Comparison of ENCODE assay signal across 8 cellular contexts in genomic region chr6:163667372-163668060, GRCh38.
DNase-seq lines count a peak whose midpoint lies in the region; ATAC-seq and TF ChIP-seq lines count a peak whose summit lies in the region.

No MANE protein-coding gene starts in this region.

- no peak overlapping the region for H4K5ac ChIP-seq in mesendoderm (ENCODE audit: low read length)

- H3K4ac ChIP-seq in mesendoderm (ENCODE audit: low read depth, low read length): no peak overlapping the region

- in situ Hi-C loops in mammary epithelial cell (cut with MboI; ENCODE audit: low sequenced_read_pairs in 2 of 2): no loop called here

- intact Hi-C loops in Right ventricle myocardium superior (cut with DNase I) (no loop called here), cardiac septum (cut with DNase I) (no loop called here), left lung (cut with DNase I) (no loop called here), mammary epithelial cell (cut with micrococcal nuclease) (no loop called here)

- 58% methylated on average over 7 of the region's 13 CpGs for WGBS in mammary epithelial cell (ENCODE audit: low coverage, missing lambda C conversion rate)
- WGBS in mesendoderm (ENCODE audit: extremely low coverage, insufficient coverage, low lambda C conversion rate): no CpG with 5 or more reads among the region's 13 CpGs

- H2AFZ ChIP-seq in mammary epithelial cell (ENCODE audit: low read depth, low read length): no peak overlapping the region

- no TSS peak for BruUV-seq in mammary epithelial cell (replicated peaks; lab: Mats Ljungman, UMichigan)

- H4K20me1 ChIP-seq in mammary epithelial cell (ENCODE audit: insufficient read depth, low read length): no peaks in the 10 kb centered on the region

- dilution Hi-C loops in mammary epithelial cell (cut with HindIII; ENCODE audit: low sequenced_read_pairs): no loop called here

- DNase-seq in Right ventricle myocardium superior (no peak), cardiac septum (ENCODE audit: low spot score) (no peak), SKM-1 (lab: John Stamatoyannopoulos, UW; ENCODE audit: unreplicated experiment) (peak; percentile 84), left lung (peak in 1 of 2 donors; percentile 46), mammary epithelial cell (no peak), NCI-H2171 treated with DMSO at 0.1 percent for 48 hours (lab: John Stamatoyannopoulos, UW) (no peak), mesendoderm (no peak)

- H3K9ac ChIP-seq in mammary epithelial cell (ENCODE audit: insufficient read depth, low read length) (no peak overlapping the region), mesendoderm (ENCODE audit: low read length) (no peak overlapping the region)

- peak; percentile 74 for ATAC-seq in Right ventricle myocardium superior (ENCODE audit: poor library complexity)
- peak; percentile 98 for ATAC-seq in HG03097 (IDR thresholded peaks at IDR 0.05; ENCODE audit: low FRiP score, unreplicated experiment)
- ATAC-seq in left lung: peak; percentile 87

- H3K27me3 ChIP-seq in left lung (no peaks in the 10 kb centered on the region), mammary epithelial cell (ENCODE audit: insufficient read depth, low read length) (no peaks in the 10 kb centered on the region), mesendoderm (ENCODE audit: insufficient read depth, low read length, poor library complexity) (no peaks in the 10 kb centered on the region)

- H3K4me1 ChIP-seq in left lung (peaks cover 2 to 14% of the 10 kb centered on the region in 2 donors), mammary epithelial cell (ENCODE audit: insufficient read depth, low read length) (no peaks in the 10 kb centered on the region), mesendoderm (ENCODE audit: control insufficient read depth, low read depth, low read length) (no peaks in the 10 kb centered on the region)

- H3K27ac ChIP-seq in left lung (no peak overlapping the region), mammary epithelial cell (ENCODE audit: insufficient read depth, low read depth, low read length) (no peak overlapping the region), mesendoderm (ENCODE audit: low read depth, low read length) (no peak overlapping the region)

- no peaks in the 10 kb centered on the region for H3K79me1 ChIP-seq in mesendoderm (ENCODE audit: low read length)

- H2AK5ac ChIP-seq in mesendoderm (ENCODE audit: low read length): no peak overlapping the region

- H3K79me2 ChIP-seq in mammary epithelial cell (ENCODE audit: insufficient read depth, low read length) (no peaks in the 10 kb centered on the region), mesendoderm (ENCODE audit: control insufficient read depth, insufficient read depth, low read length) (no peaks in the 10 kb centered on the region)

- H3K9me3 ChIP-seq in left lung (no peaks in the 10 kb centered on the region), mammary epithelial cell (replicated peaks; ENCODE audit: insufficient read depth, low read length) (peaks cover 9% of the 10 kb centered on the region)

- no peak overlapping the region for H4K8ac ChIP-seq in mesendoderm (ENCODE audit: low read depth, low read length)

- H3K56ac ChIP-seq in mesendoderm (ENCODE audit: low read length): no peak overlapping the region

- no peak overlapping the region for H2BK120ac ChIP-seq in mesendoderm (ENCODE audit: low read depth, low read length)

- no peak for TF ChIP-seq CTCF in left lung (IDR thresholded peaks at IDR 0.05)
- TF ChIP-seq CTCF in mammary epithelial cell (conservative IDR thresholded peaks at IDR 0.05 in 1 of 2, IDR thresholded peaks at IDR 0.05 in 1 of 2; ENCODE audit: extremely low read depth in 1 of 2, insufficient read depth in 1 of 2, low read depth in 1 of 2, low read length in 2 of 2): no peak

- no peak overlapping the region for H2BK5ac ChIP-seq in mesendoderm (ENCODE audit: low read length)

- H3K36me3 ChIP-seq in left lung: no peaks in the 10 kb centered on the region
- H3K36me3 ChIP-seq in mammary epithelial cell (ENCODE audit: insufficient read depth, low read length): no peaks in the 10 kb centered on the region
- no peaks in the 10 kb centered on the region for H3K36me3 ChIP-seq in mesendoderm (ENCODE audit: control insufficient read depth, insufficient read depth, low read length)

- CTCF ChIA-PET in mammary epithelial cell (lab: Charles Lee; ENCODE audit: low non-redundant PET): no interaction called here

- no peak overlapping the region for H3K18ac ChIP-seq in mesendoderm (ENCODE audit: low read length)

- no peak overlapping the region for H2BK15ac ChIP-seq in mesendoderm (replicated peaks; ENCODE audit: low read depth)

- no peak overlapping the region for H3K23ac ChIP-seq in mesendoderm (ENCODE audit: low read length)

- H3K4me3 ChIP-seq in left lung (no peak overlapping the region), mammary epithelial cell (replicated peaks in 1 of 3; ENCODE audit: insufficient read depth in 1 of 3, low read depth in 2 of 3, low read length in 3 of 3) (no peak overlapping the region), mesendoderm (ENCODE audit: low read length) (no peak overlapping the region)

- H3K4me2 ChIP-seq in mammary epithelial cell (ENCODE audit: insufficient read depth, low read depth, low read length) (no peak overlapping the region), mesendoderm (ENCODE audit: low read length) (no peak overlapping the region)
